In genomic region chr9:109109962-109110325, GRCh38 we compare ENCODE assay signal across 10 cellular contexts. TPM values are rescaled to one million over a fixed set of nuclear protein-coding genes. Genes with fewer than 3 reads are reported as not detected.
DNase-seq lines count a peak whose midpoint lies in the region; ATAC-seq and TF ChIP-seq lines count a peak whose summit lies in the region.
"Had no signal": no experiment of that assay in that cellular context is flagged by ENCODE, and none has a peak within 500 bp of the region (broad histone marks: within the 10 kb centered on the region; RNA-seq: fewer than 3 reads in every experiment).

No MANE protein-coding gene starts in this region.

- H3K4me1 ChIP-seq in heart left ventricle (peaks cover 4 to 82% (median 74%) of the 10 kb centered on the region in 12 donors), spleen (peaks cover 49 to 81% (median 64%) of the 10 kb centered on the region in 6 donors), A673 (ENCODE audit: insufficient read depth, low read length, poor library complexity, severe bottlenecking) (peaks cover 50% of the 10 kb centered on the region)

- H3K4me3 ChIP-seq in heart left ventricle (peak overlapping the region in 1 of 12 donors; percentile 0), spleen (no peak overlapping the region), A673 (ENCODE audit: low read depth, low read length, poor library complexity, severe bottlenecking) (no peak overlapping the region)

- DNase-seq in HT1080 (ENCODE audit: low read depth) (peak; percentile 3), activated B cell treated with CpG ODN at 0.5 μM for 24 hours (no peak), heart left ventricle (no peak), spleen (no peak), A673 (ENCODE audit: low spot score) (no peak), HT-29 (ENCODE audit: low spot score) (no peak), sciatic nerve (ENCODE audit: low spot score) (no peak)
- DNase-seq: activated CD4-positive, CD25-positive, alpha-beta regulatory T cell treated with anti-CD3 and anti-CD28 coated beads, Interleukin-2, amount 50 U/mL, for 72 hours; NCI-H446 treated with DMSO at 0.1 percent for 48 hours had no signal

- TF ChIP-seq POLR2A in heart left ventricle (IDR thresholded peaks at IDR 0.05) (no peak), spleen (IDR thresholded peaks at IDR 0.05) (no peak)

- H3K9me3 ChIP-seq in heart left ventricle (no peaks in the 10 kb centered on the region), spleen (no peaks in the 10 kb centered on the region), A673 (ENCODE audit: low read depth, low read length, poor library complexity, severe bottlenecking) (no peaks in the 10 kb centered on the region)

- H3K9me3 Mint-ChIP-seq in activated B cell treated with CpG ODN at 0.5 μM for 24 hours = peaks cover 1% of the 10 kb centered on the region

- peak overlapping the region; percentile 49 to 89 (median 80) for H3K27ac ChIP-seq in heart left ventricle
- H3K27ac ChIP-seq in spleen = peak overlapping the region in 6 of 8 donors; percentile 3 to 48 (median 36)
- no peak overlapping the region for H3K27ac ChIP-seq in A673 (ENCODE audit: low read depth, low read length, poor library complexity, severe bottlenecking)

- TF ChIP-seq CTCF in activated B cell treated with CpG ODN at 0.5 μM for 24 hours (IDR thresholded peaks at IDR 0.05) (no peak), heart left ventricle (IDR thresholded peaks at IDR 0.05) (no peak), spleen (IDR thresholded peaks at IDR 0.05 in 8 of 11, conservative IDR thresholded peaks at IDR 0.05 in 3 of 11) (no peak), A673 (conservative IDR thresholded peaks at IDR 0.05; ENCODE audit: low read depth, low read length) (no peak)

- H3K27me3 ChIP-seq in heart left ventricle = no peaks in the 10 kb centered on the region
- H3K27me3 ChIP-seq in spleen (replicated peaks in 1 of 7) = no peaks in the 10 kb centered on the region
- H3K27me3 ChIP-seq in A673 (replicated peaks; ENCODE audit: insufficient read depth, low read depth, low read length, poor library complexity) = no peaks in the 10 kb centered on the region

- peak overlapping the region; percentile 10 for H3K27ac Mint-ChIP-seq in activated B cell treated with CpG ODN at 0.5 μM for 24 hours

- no peak for ATAC-seq in activated B cell treated with CpG ODN at 0.5 μM for 24 hours (ENCODE audit: low read depth)
- ATAC-seq in heart left ventricle = no peak
- ATAC-seq in sciatic nerve = no peak
- ATAC-seq in GM18858 (IDR thresholded peaks at IDR 0.05; ENCODE audit: unreplicated experiment) = no peak

- H3K27me3 Mint-ChIP-seq in activated B cell treated with CpG ODN at 0.5 μM for 24 hours = no peaks in the 10 kb centered on the region

- intact Hi-C loops in activated B cell treated with CpG ODN at 0.5 μM for 24 hours (cut with micrococcal nuclease) (loop anchor here (1.0 to 10.0 kb wide), 4 partner anchors 9 to 1825 kb away; partner anchors contain the start of genes RAD23B and TMEM245), heart left ventricle (cut with DNase I) (loop anchor here in 2 of 10 donors (10.0 kb wide), 1 partner anchor 175 kb away; the partner anchor contains the start of genes ABITRAM (in 2 of the 2) and ELP1 (in 2 of the 2)), spleen (cut with DNase I; ENCODE audit: low total_unique reads) (no loop called here), A673 (cut with micrococcal nuclease; ENCODE audit: unreplicated experiment) (no loop called here), sciatic nerve (cut with DNase I) (no loop called here)

- H3K36me3 Mint-ChIP-seq in activated B cell treated with CpG ODN at 0.5 μM for 24 hours (ENCODE audit: low read depth) = peaks cover 13% of the 10 kb centered on the region

- BruUV-seq in A673 (replicated peaks; lab: Mats Ljungman, UMichigan) = no TSS peak

- no peak overlapping the region for H3K4me3 Mint-ChIP-seq in activated B cell treated with CpG ODN at 0.5 μM for 24 hours

- H3K36me3 ChIP-seq in heart left ventricle = peaks cover 0 to 14% (median 7%) of the 10 kb centered on the region in 9 donors
- H3K36me3 ChIP-seq in spleen = peaks cover 0 to 14% (median 8%) of the 10 kb centered on the region in 6 donors
- peaks cover 6% of the 10 kb centered on the region for H3K36me3 ChIP-seq in A673 (ENCODE audit: insufficient read depth, low read length, poor library complexity, severe bottlenecking)

- peaks cover 66% of the 10 kb centered on the region for H3K4me1 Mint-ChIP-seq in activated B cell treated with CpG ODN at 0.5 μM for 24 hours

- CTCF ChIA-PET in activated B cell treated with CpG ODN at 0.5 μM for 24 hours (lab: Charles Lee) = no interaction called here
- CTCF ChIA-PET in A673 (lab: Charles Lee) = no interaction called here

- POLR2A ChIA-PET in activated B cell treated with CpG ODN at 0.5 μM for 24 hours (lab: Charles Lee) = interaction anchor here (2.1 kb wide), 1 partner anchor 10 kb away, joined by 13 read pairs; the partner anchor contains the start of gene TMEM245
- POLR2A ChIA-PET in A673 (lab: Charles Lee; ENCODE audit: low non-redundant PET) = no interaction called here

RNA-seq across cellular contexts. Expression of gene TMEM245, which starts 9.8 kb away (rescaled TPM):
- total RNA-seq in HT1080 (2014; rRNA removed; shearing (Covaris generic)) = 30.8 and 37.2 TPM in 2 replicates
- 37.6 and 45.2 TPM in 2 replicates for polyA plus RNA-seq in HT1080 (2015; cell fraction: cytosol; rRNA removed)
- 53.8 and 61.2 TPM in 2 replicates for polyA plus RNA-seq in HT1080 (2015; cell fraction: nucleus; rRNA removed)
- 16.1 and 20.6 TPM in 2 replicates for total RNA-seq in activated B cell treated with CpG ODN at 0.5 μM for 24 hours
- 100 to 1,000 TPM in 5 of 9 donors, 10 to 100 TPM in 4; 84.4 to 174 (median 103) TPM for total RNA-seq in heart left ventricle
- polyA plus RNA-seq in heart left ventricle = 10 to 100 TPM; 16.7 to 79.7 TPM
- 10 to 100 TPM; 24.7 to 71.6 (median 44.1) TPM for total RNA-seq in spleen
- polyA plus RNA-seq in spleen = 1 to 10 TPM; 3.2 to 6.7 (median 5.0) TPM
- 57.1 and 59.8 TPM in 2 replicates for total RNA-seq in A673 (2021)
- total RNA-seq in HT-29 (2014; rRNA removed; shearing (Covaris generic)) = 14.8 and 17.1 TPM in 2 replicates
- 92.6 TPM for total RNA-seq in sciatic nerve

RNA-seq across cellular contexts. Expression of gene FRRS1L, which starts 57.1 kb away (rescaled TPM):
- total RNA-seq in HT1080 (2014; rRNA removed; shearing (Covaris generic)) = not detected in 2 replicates
- not detected in 2 replicates for polyA plus RNA-seq in HT1080 (2015; cell fraction: cytosol; rRNA removed)
- polyA plus RNA-seq in HT1080 (2015; cell fraction: nucleus; rRNA removed) = not detected in 2 replicates
- total RNA-seq in activated B cell treated with CpG ODN at 0.5 μM for 24 hours (not detected in 2 replicates), heart left ventricle (1 to 10 TPM in 7 of 9 donors, under 1 TPM in 2; 0.42 to 2.5 (median 1.8) TPM), spleen (not detected), A673 (2021) (0.04 and 0.41 TPM in 2 replicates), sciatic nerve (12.8 TPM)
- polyA plus RNA-seq in heart left ventricle (under 1 TPM; 0.04 to 0.08 TPM), spleen (under 1 TPM in 2 of 3 donors, not detected in 1; under 0.01 to 0.03 TPM)
- not detected in 2 replicates for total RNA-seq in HT-29 (2014; rRNA removed; shearing (Covaris generic))
